In genomic region chr16:79286646-79287423, GRCh38 we compare ENCODE assay signal across 8 cellular contexts.
A peak's percentile ranks its signal among the peaks of the same experiment; 100 is the strongest.
DNase-seq lines count a peak whose midpoint lies in the region; ATAC-seq and TF ChIP-seq lines count a peak whose summit lies in the region.

No MANE protein-coding gene starts in this region.

- intact Hi-C loops in body of pancreas (cut with DNase I) = no loop called here

- TF ChIP-seq CTCF in body of pancreas (IDR thresholded peaks at IDR 0.05) (peak in 1 of 7 experiments; percentile 4), type B pancreatic cell (conservative IDR thresholded peaks at IDR 0.05) (no peak)

- peaks cover 6% of the 10 kb centered on the region for H3K4me1 ChIP-seq in body of pancreas

- no peaks in the 10 kb centered on the region for H3K36me3 ChIP-seq in body of pancreas (replicated peaks in 1 of 2; ENCODE audit: insufficient read depth in 1 of 2, low read depth in 2 of 2)

- WGBS in body of pancreas, 2 donors = 9 to 13% methylated on average over 21 to 22 of the region's 22 CpGs

- H3K4me3 Mint-ChIP-seq in naive B cell = peak overlapping the region; percentile 6 to 85 (median 64)
- H3K4me3 Mint-ChIP-seq in type B pancreatic cell = no peak overlapping the region

- H3K27me3 Mint-ChIP-seq in naive B cell (peaks cover 56 to 74% (median 67%) of the 10 kb centered on the region in 3 donors), type B pancreatic cell (peaks cover 3% of the 10 kb centered on the region)

- H3K9me3 ChIP-seq in body of pancreas = no peaks in the 10 kb centered on the region

- H3K36me3 Mint-ChIP-seq in naive B cell = no peaks in the 10 kb centered on the region
- H3K36me3 Mint-ChIP-seq in type B pancreatic cell = no peaks in the 10 kb centered on the region

- peak overlapping the region in 4 of 6 donors; percentile 5 to 57 (median 24) for H3K27ac Mint-ChIP-seq in naive B cell
- no peak overlapping the region for H3K27ac Mint-ChIP-seq in type B pancreatic cell

- H3K4me3 ChIP-seq in body of pancreas = no peak overlapping the region

- DNase-seq in CD1c-positive myeloid dendritic cell (ENCODE audit: extremely low spot score) = peak; percentile 87
- DNase-seq in GM19238 (ENCODE audit: insufficient read length, low spot score) = peak; percentile 48
- peak; percentile 19 to 59 for DNase-seq in NCI-H526 (lab: John Stamatoyannopoulos, UW)
- DNase-seq in body of pancreas = peak; percentile 63 to 82 (median 75)
- peak; percentile 67 for DNase-seq in naive B cell
- no peak for DNase-seq in type B pancreatic cell (ENCODE audit: extremely low spot score, unreplicated experiment)
- DNase-seq in GOT3 (lab: John Stamatoyannopoulos, UW) = no peak

- ATAC-seq in HG03139 (IDR thresholded peaks at IDR 0.05; ENCODE audit: unreplicated experiment) = peak; percentile 96
- ATAC-seq in body of pancreas = peak; percentile 82
- peak; percentile 98 to 99 for ATAC-seq in naive B cell (ENCODE audit: low read depth in 2 of 2)

- TF ChIP-seq POLR2A in body of pancreas (IDR thresholded peaks at IDR 0.05) = no peak

- peaks cover 14 to 32% (median 22%) of the 10 kb centered on the region in 3 donors for H3K4me1 Mint-ChIP-seq in naive B cell
- peaks cover 7% of the 10 kb centered on the region for H3K4me1 Mint-ChIP-seq in type B pancreatic cell (ENCODE audit: unreplicated experiment)

- peak overlapping the region in 3 of 4 donors; percentile 33 to 67 (median 44) for H3K27ac ChIP-seq in body of pancreas

- peaks cover 0 to 4% (median 0%) of the 10 kb centered on the region in 7 donors for H3K9me3 Mint-ChIP-seq in naive B cell
- H3K9me3 Mint-ChIP-seq in type B pancreatic cell = peaks cover 4% of the 10 kb centered on the region

- no peaks in the 10 kb centered on the region for H3K27me3 ChIP-seq in body of pancreas

Comparison
In these comparisons a context has a peak if more than half of its experiments do, and no peak if none do; other contexts are left out.
1. DNase-seq: peak in CD1c-positive myeloid dendritic cell (single experiment), GM19238 (single experiment), NCI-H526 (2 of 2), body of pancreas (4 of 4) and naive B cell (single experiment); none in type B pancreatic cell (single experiment) and GOT3 (single experiment).
2. Peak in every context shown above with its lines, with median percentiles within 50 percentile points of each other: ATAC-seq.